Comparison of ENCODE assay signal across 1 cellular context in the genomic region with DNA sequence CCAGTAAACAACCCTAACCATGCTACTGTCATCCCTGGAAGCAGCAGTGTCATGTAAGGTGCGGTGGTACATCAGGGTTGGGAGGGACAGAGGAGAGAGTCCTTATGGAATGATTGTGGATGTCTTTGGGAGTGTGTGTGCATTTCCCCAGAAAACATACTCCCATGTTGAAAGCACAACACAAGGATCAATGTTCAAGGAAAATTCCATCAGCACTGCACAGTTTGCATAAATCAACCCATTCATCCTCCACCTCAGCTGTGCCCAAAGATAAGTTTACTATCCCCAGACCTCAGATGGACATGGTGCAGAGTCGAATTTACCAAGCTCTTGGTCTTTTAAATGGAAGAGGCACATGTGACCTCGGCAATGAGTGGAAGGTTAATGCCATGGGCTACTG.
TF ChIP-seq lines count a peak whose summit lies in the region.

No MANE protein-coding gene starts in this region.

TF ChIP-seq in H1, 55 proteins besides CTCF, POLR2A, EP300 and RAD21:
- TF ChIP-seq ATF2 (IDR thresholded peaks at IDR 0.05; ENCODE audit: low read length) (no peak), BRCA1 (IDR thresholded peaks at IDR 0.05; ENCODE audit: low read depth, low read length) (no peak), BCL11A (IDR thresholded peaks at IDR 0.05; ENCODE audit: low read depth in 2 of 2, low read length in 2 of 2) (no peak), CHD7 (IDR thresholded peaks at IDR 0.05; ENCODE audit: insufficient replicate concordance, low read length) (no peak), SIN3A (conservative IDR thresholded peaks at IDR 0.05 in 1 of 2, IDR thresholded peaks at IDR 0.05 in 1 of 2; ENCODE audit: low read depth in 1 of 2, low read length in 2 of 2) (no peak), RNF2 (IDR thresholded peaks at IDR 0.05; ENCODE audit: borderline replicate concordance, low read depth, low read length, missing control alignments, poor library complexity, severe bottlenecking) (no peak)
TF ChIP-seq in H1: peak in this region for 0.
